ENCODE assay signal across 10 cellular contexts in the genomic region with DNA sequence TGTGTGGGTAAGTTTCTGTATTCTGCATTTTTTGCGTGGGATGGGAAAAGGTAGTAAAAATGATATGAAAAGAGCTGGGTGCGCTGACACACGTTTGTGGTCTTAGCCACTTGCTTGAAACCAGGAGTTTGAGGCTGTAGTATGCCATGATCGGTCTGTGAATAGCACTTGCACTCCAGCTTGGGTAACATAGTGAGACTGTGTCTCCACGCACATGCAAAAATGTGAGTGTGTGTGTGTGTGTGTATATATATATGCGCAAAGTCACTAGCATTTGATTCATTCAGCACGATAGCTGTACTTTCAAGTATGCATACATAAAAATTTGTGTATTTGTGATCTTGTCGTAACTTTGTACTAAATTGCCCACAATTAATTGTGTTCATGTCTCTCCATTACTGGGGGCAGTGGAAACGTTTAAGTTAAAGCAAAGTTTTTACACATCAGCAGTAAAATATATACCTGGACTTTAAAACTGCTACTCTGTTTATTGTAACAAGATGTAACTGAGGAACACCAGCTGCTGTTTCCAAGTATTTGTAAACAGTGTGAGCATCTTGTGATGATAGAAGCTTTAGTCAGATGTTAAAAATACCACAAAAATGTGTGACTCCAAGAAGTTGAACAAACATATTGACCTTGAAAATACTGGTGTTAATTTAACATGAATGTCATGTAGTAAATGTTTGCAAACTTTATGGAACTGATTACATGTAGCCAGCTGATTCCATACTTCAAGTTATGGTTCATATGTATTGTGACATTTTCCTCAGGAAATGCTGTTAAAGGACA. TPM values are rescaled to one million over a fixed set of nuclear protein-coding genes. Genes with fewer than 3 reads are reported as not detected.
DNase-seq lines count a peak whose midpoint lies in the region; ATAC-seq and TF ChIP-seq lines count a peak whose summit lies in the region.
"Had no signal": no experiment of that assay in that cellular context is flagged by ENCODE, and none has a peak within 500 bp of the region (broad histone marks: within the 10 kb centered on the region; RNA-seq: fewer than 3 reads in every experiment).

No MANE protein-coding gene starts in this region.

- TF ChIP-seq CTCF in RWPE2 (IDR thresholded peaks at IDR 0.05; ENCODE audit: poor library complexity, severe bottlenecking) (no peak), osteocyte (IDR thresholded peaks at IDR 0.05) (no peak)

- ATAC-seq in RWPE2 (ENCODE audit: low read depth) (peak; percentile 62), HG02763 (IDR thresholded peaks at IDR 0.05; ENCODE audit: unreplicated experiment) (no peak)

- DNase-seq in EL (peak; percentile 77), RWPE2 (ENCODE audit: low spot score) (no peak), fibroblast of gingiva (ENCODE audit: low read depth) (peak; percentile 94), osteocyte (ENCODE audit: extremely low spot score, unreplicated experiment) (no peak), NCI-H187 (lab: John Stamatoyannopoulos, UW) (no peak), immature natural killer cell (no peak)
- no peak for DNase-seq in stimulated activated CD4-positive, alpha-beta T cell treated with anti-CD3 and anti-CD28 coated beads, Interleukin-1b, Interleukin-23, amount 100 ng/mL, for 48 hours
- DNase-seq: activated CD4-positive, alpha-beta T cell treated with anti-CD3 and anti-CD28 coated beads for 4 hours; NCI-H524 treated with DMSO at 0.1 percent for 48 hours had no signal

- H3K27me3 Mint-ChIP-seq in osteocyte (ENCODE audit: unreplicated experiment) (no peaks in the 10 kb centered on the region), immature natural killer cell (ENCODE audit: low read depth in 3 of 3) (peaks cover 0 to 3% (median 1%) of the 10 kb centered on the region in 3 donors)

- H3K9me3 Mint-ChIP-seq in osteocyte (ENCODE audit: unreplicated experiment) (no peaks in the 10 kb centered on the region), immature natural killer cell (no peaks in the 10 kb centered on the region)

- H3K27ac Mint-ChIP-seq in osteocyte (ENCODE audit: unreplicated experiment): peak overlapping the region; percentile 15
- peak overlapping the region in 3 of 6 donors; percentile 29 to 36 (median 30) for H3K27ac Mint-ChIP-seq in immature natural killer cell

- no peaks in the 10 kb centered on the region for H3K9me3 ChIP-seq in RWPE2 (ENCODE audit: severe bottlenecking)

- no peak overlapping the region for H3K4me3 ChIP-seq in RWPE2 (ENCODE audit: severe bottlenecking)

- H3K36me3 ChIP-seq in RWPE2 (ENCODE audit: low read depth): peaks cover 13% of the 10 kb centered on the region

- H3K27ac ChIP-seq in RWPE2 (ENCODE audit: poor library complexity, severe bottlenecking): no peak overlapping the region

- peaks cover 11% of the 10 kb centered on the region for H3K36me3 Mint-ChIP-seq in osteocyte (ENCODE audit: unreplicated experiment)
- H3K36me3 Mint-ChIP-seq in immature natural killer cell: peaks cover 0 to 8% (median 0%) of the 10 kb centered on the region in 3 donors

- H3K4me3 Mint-ChIP-seq in osteocyte (ENCODE audit: unreplicated experiment) (no peak overlapping the region), immature natural killer cell (peak overlapping the region in 1 of 5 donors; percentile 1)

- no peaks in the 10 kb centered on the region for H3K27me3 ChIP-seq in RWPE2 (ENCODE audit: insufficient read depth, poor library complexity, severe bottlenecking)

- H3K4me1 Mint-ChIP-seq in osteocyte (ENCODE audit: unreplicated experiment): peaks cover 34% of the 10 kb centered on the region
- H3K4me1 Mint-ChIP-seq in immature natural killer cell: peaks cover 61 to 76% of the 10 kb centered on the region in 2 donors

- peaks cover 17% of the 10 kb centered on the region for H3K4me1 ChIP-seq in RWPE2 (ENCODE audit: insufficient read depth, poor library complexity, severe bottlenecking)

RNA-seq across cellular contexts. Expression of gene ZRANB1, which starts 1.6 kb away (rescaled TPM):
- 26.4 and 26.8 TPM in 2 replicates for total RNA-seq in osteocyte
- 1 to 10 TPM; 3.8 to 7.1 (median 5.6) TPM for polyA plus RNA-seq in immature natural killer cell

Comparison
In these comparisons a context has a peak if more than half of its experiments do, and no peak if none do; other contexts are left out.
1. DNase-seq: peak in EL (single experiment) and fibroblast of gingiva (single experiment); none in RWPE2 (single experiment), osteocyte (single experiment), NCI-H187 (0 of 2), stimulated activated CD4-positive, alpha-beta T cell treated with anti-CD3 and anti-CD28 coated beads, Interleukin-1b, Interleukin-23, amount 100 ng/mL, for 48 hours (single experiment) and immature natural killer cell (0 of 3).